In the genomic region with DNA sequence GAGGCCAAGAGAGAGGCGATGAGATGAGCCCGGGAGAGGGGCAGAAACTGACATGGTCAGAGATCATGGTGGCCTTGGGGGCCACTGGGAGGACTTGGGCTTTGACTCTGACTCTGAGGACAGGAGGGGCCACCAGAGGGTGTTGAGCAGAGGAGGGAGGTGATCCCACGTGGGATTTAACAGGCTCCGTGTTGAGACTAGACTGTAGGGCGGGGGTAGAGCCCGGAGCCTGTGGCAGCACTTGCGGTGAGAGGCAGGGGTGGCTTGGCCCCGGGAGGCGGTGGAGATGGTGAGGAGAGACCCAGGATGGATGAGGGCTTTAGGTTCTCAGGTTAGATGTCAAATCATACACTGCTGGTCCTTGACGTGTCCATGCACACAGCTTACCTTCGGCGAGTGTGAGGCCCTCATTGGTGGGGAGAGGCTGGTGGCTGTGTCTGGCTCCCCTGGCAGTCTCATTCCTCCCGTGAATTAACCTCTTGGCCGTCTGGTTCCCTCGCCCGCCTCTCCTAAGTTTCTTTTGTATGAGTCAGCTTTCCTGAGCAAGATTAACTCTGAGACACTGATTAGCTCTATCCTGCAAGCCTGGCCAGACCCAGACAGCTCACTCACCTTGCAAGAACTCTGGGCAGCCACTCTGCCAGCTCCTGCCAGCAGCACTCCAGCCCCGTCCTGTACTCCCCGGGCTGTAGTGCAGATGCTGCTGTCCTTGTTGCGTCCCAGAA, we compare ENCODE assay signal across 11 cellular contexts. TPM values are rescaled to one million over a fixed set of nuclear protein-coding genes. Genes with fewer than 3 reads are reported as not detected.
DNase-seq lines count a peak whose midpoint lies in the region; ATAC-seq and TF ChIP-seq lines count a peak whose summit lies in the region.
"Had no signal": no experiment of that assay in that cellular context is flagged by ENCODE, and none has a peak within 500 bp of the region (broad histone marks: within the 10 kb centered on the region; RNA-seq: fewer than 3 reads in every experiment).

No MANE protein-coding gene starts in this region.

- H3K4me2 ChIP-seq in GM23248 (ENCODE audit: unreplicated experiment) (peak overlapping the region; percentile 25), fibroblast of lung (ENCODE audit: extremely low read depth, insufficient read depth, low read length) (no peak overlapping the region)

- H3K4me3 ChIP-seq in GM23248: no peak overlapping the region
- no peak overlapping the region for H3K4me3 ChIP-seq in SJSA1
- H3K4me3 ChIP-seq in fibroblast of lung (replicated peaks in 1 of 4; ENCODE audit: control extremely low read depth in 1 of 4, insufficient read depth in 1 of 4, low read depth in 3 of 4, low read length in 4 of 4): no peak overlapping the region
- H3K4me3 ChIP-seq in suprapubic skin: no peak overlapping the region
- H3K4me3 ChIP-seq: Peyer's patch, psoas muscle had no signal

- H3K27ac ChIP-seq in GM23248 (peak overlapping the region; percentile 47), SJSA1 (no peak overlapping the region), fibroblast of lung (ENCODE audit: insufficient read depth, low read length) (no peak overlapping the region), suprapubic skin (no peak overlapping the region)
- H3K27ac ChIP-seq: Peyer's patch, psoas muscle had no signal

- H3F3A ChIP-seq in GM23248 (ENCODE audit: insufficient read depth): peaks cover 15% of the 10 kb centered on the region; the same call in 1 of the 2 replicates

- H3K9me3 ChIP-seq in GM23248 (ENCODE audit: low read depth) (no peaks in the 10 kb centered on the region), SJSA1 (replicated peaks) (no peaks in the 10 kb centered on the region), fibroblast of lung (ENCODE audit: control insufficient read depth, insufficient read depth, low read depth, low read length) (no peaks in the 10 kb centered on the region), suprapubic skin (no peaks in the 10 kb centered on the region)
- H3K9me3 ChIP-seq: Peyer's patch, psoas muscle had no signal

- H3K36me3 ChIP-seq in GM23248 (ENCODE audit: low read depth): no peaks in the 10 kb centered on the region
- peaks cover 22% of the 10 kb centered on the region for H3K36me3 ChIP-seq in SJSA1
- no peaks in the 10 kb centered on the region for H3K36me3 ChIP-seq in fibroblast of lung (ENCODE audit: control insufficient read depth, insufficient read depth, low read length)
- peaks cover 50% of the 10 kb centered on the region for H3K36me3 ChIP-seq in suprapubic skin

- no peak for ATAC-seq in GM19452 (IDR thresholded peaks at IDR 0.05; ENCODE audit: unreplicated experiment)

- H3K79me2 ChIP-seq in GM23248 (ENCODE audit: insufficient read depth) (no peaks in the 10 kb centered on the region), fibroblast of lung (ENCODE audit: control insufficient read depth, insufficient read depth, low read length) (no peaks in the 10 kb centered on the region)

- no peak for TF ChIP-seq EP300 in suprapubic skin (IDR thresholded peaks at IDR 0.05)

- no peaks in the 10 kb centered on the region for H3K27me3 ChIP-seq in GM23248 (replicated peaks; ENCODE audit: insufficient read depth)
- H3K27me3 ChIP-seq in SJSA1 (replicated peaks): no peaks in the 10 kb centered on the region
- H3K27me3 ChIP-seq in fibroblast of lung (ENCODE audit: control insufficient read depth, insufficient read depth, low read length): no peaks in the 10 kb centered on the region
- no peaks in the 10 kb centered on the region for H3K27me3 ChIP-seq in suprapubic skin
- H3K27me3 ChIP-seq: Peyer's patch had no signal

- no peaks in the 10 kb centered on the region for H4K20me1 ChIP-seq in GM23248 (ENCODE audit: insufficient read depth)
- no peaks in the 10 kb centered on the region for H4K20me1 ChIP-seq in fibroblast of lung (ENCODE audit: control insufficient read depth, extremely low read depth, insufficient read depth, low read length)

- 53 to 54% methylated on average over 17 to 19 of the region's 19 CpGs for WGBS in GM23248 (ENCODE audit: low coverage in 1 of 2, low lambda C conversion rate in 2 of 2, missing lambda C conversion rate in 2 of 2), 2 experiments
- WGBS in suprapubic skin: 74% methylated on average over 19 of the region's 19 CpGs

- H2AFZ ChIP-seq in GM23248: no peak overlapping the region
- no peak overlapping the region for H2AFZ ChIP-seq in fibroblast of lung (ENCODE audit: low read length)

- in situ Hi-C loops in GM23248 (cut with MboI): no loop called here

- no peaks in the 10 kb centered on the region for H3K9me2 ChIP-seq in GM23248 (ENCODE audit: insufficient read depth)

- H3K4me1 ChIP-seq in GM23248 (ENCODE audit: insufficient read depth): peaks cover 21% of the 10 kb centered on the region
- peaks cover 10% of the 10 kb centered on the region for H3K4me1 ChIP-seq in SJSA1 (replicated peaks)
- peaks cover 4% of the 10 kb centered on the region for H3K4me1 ChIP-seq in fibroblast of lung (ENCODE audit: control insufficient read depth, extremely low read depth, insufficient read depth, low read length)
- H3K4me1 ChIP-seq in suprapubic skin: no peaks in the 10 kb centered on the region
- H3K4me1 ChIP-seq: Peyer's patch, psoas muscle had no signal

- no peak for TF ChIP-seq CTCF in fibroblast of lung (conservative IDR thresholded peaks at IDR 0.05 in 1 of 2, IDR thresholded peaks at IDR 0.05 in 1 of 2; ENCODE audit: low read depth in 1 of 2, low read length in 2 of 2)
- no peak for TF ChIP-seq CTCF in suprapubic skin (IDR thresholded peaks at IDR 0.05)

- peak; percentile 91 for DNase-seq in GM23248
- peak; percentile 16 to 52 for DNase-seq in SJSA1 (ENCODE audit: low read depth in 1 of 2, low spot score in 2 of 2)
- peak; percentile 12 to 96 for DNase-seq in fibroblast of lung (ENCODE audit: low read depth in 2 of 2)
- DNase-seq in renal cortical epithelial cell (ENCODE audit: low read depth): peak; percentile 94
- DNase-seq in suprapubic skin (ENCODE audit: low spot score in 2 of 2): no peak
- no peak for DNase-seq in occipital lobe (lab: John Stamatoyannopoulos, UW)
- DNase-seq in SIG-M5 treated with dmso at 0.1 percent for 504 hours (lab: John Stamatoyannopoulos, UW; ENCODE audit: unreplicated experiment): no peak
- DNase-seq: activated CD4-positive, alpha-beta T cell treated with anti-CD3 and anti-CD28 coated beads, Interleukin-2, amount 50 U/mL, for 48 hours; Peyer's patch had no signal

- no peak for TF ChIP-seq POLR2A in suprapubic skin (IDR thresholded peaks at IDR 0.05)

- H3K9ac ChIP-seq in GM23248 (peak overlapping the region; percentile 24), fibroblast of lung (ENCODE audit: insufficient read depth, low read length) (no peak overlapping the region)

RNA-seq across cellular contexts. Expression of a gene that starts 39.7 kb away (rescaled TPM):
- total RNA-seq in GM23248 (2014; rRNA removed; shearing (Covaris generic)): 19.9 and 28.6 TPM in 2 replicates
- polyA plus RNA-seq in GM23248 (2016; fragmentation: Nextera tagmentation; extraction: Ambion mirVana): 58.2 and 58.8 TPM in 2 replicates
- 20.9 and 23.7 TPM in 2 replicates for total RNA-seq in SJSA1 (2014; rRNA removed; shearing (Covaris generic))
- 28.5 and 46.7 TPM in 2 replicates for total RNA-seq in fibroblast of lung
- 54.7 and 72.2 TPM in 2 replicates for polyA plus RNA-seq in fibroblast of lung
- 53.3 and 59.1 TPM in 2 replicates for polyA plus RNA-seq in fibroblast of lung (2012)
- polyA minus RNA-seq in fibroblast of lung (ENCODE audit: low replicate concordance): 149 and 153 TPM in 2 replicates
- 26.0 and 49.0 TPM in 2 replicates for total RNA-seq in renal cortical epithelial cell
- 10 to 100 TPM; 16.3 to 30.4 (median 20.7) TPM for total RNA-seq in suprapubic skin
- 43.2 TPM for total RNA-seq in occipital lobe

Comparison
In these comparisons a context has a peak if more than half of its experiments do, and no peak if none do; other contexts are left out.
1. DNase-seq: peak in GM23248 (single experiment), SJSA1 (2 of 2), fibroblast of lung (2 of 2) and renal cortical epithelial cell (single experiment); none in suprapubic skin (0 of 2), occipital lobe (single experiment) and SIG-M5 treated with dmso at 0.1 percent for 504 hours (single experiment).